ENCODE assay signal across 1 cellular context in genomic region chr11:12243511-12243910, GRCh38.
TF ChIP-seq lines count a peak whose summit lies in the region.

No MANE protein-coding gene starts in this region.

TF ChIP-seq in SK-N-SH, 30 proteins besides CTCF, POLR2A, EP300 and RAD21 (continued from another document):
- no peak for TF ChIP-seq ZBTB33 (IDR thresholded peaks at IDR 0.05; ENCODE audit: borderline replicate concordance, low read depth)
